In genomic region chr11:69272055-69272454, GRCh38 we compare ENCODE assay signal across 9 cellular contexts.
"Had no signal": no experiment of that assay in that cellular context is flagged by ENCODE, and none has a peak within 500 bp of the region (broad histone marks: within the 10 kb centered on the region; RNA-seq: fewer than 3 reads in every experiment).

No MANE protein-coding gene starts in this region.

- H3K27ac ChIP-seq: GM23248, HL-60 had no signal

- H3K4me1 ChIP-seq: HAP-1 had no signal

- H3K36me3 ChIP-seq: HAP-1 had no signal

- H2AFZ ChIP-seq: GM23248 had no signal

- H3K9me3 ChIP-seq: HAP-1 had no signal

- H3K4me3 ChIP-seq: GM23248, HAP-1, K562 had no signal

- DNase-seq: GM23248, GOT3, H7, IMR-90, KG1 had no signal

- H3K9ac ChIP-seq: GM23248 had no signal

- ATAC-seq: HCT116, K562 had no signal

- FAIRE-seq: K562 had no signal
